ENCODE assay signal across 27 cellular contexts in genomic region chr6:120031837-120032236, GRCh38.
"Had no signal": no experiment of that assay in that cellular context is flagged by ENCODE, and none has a peak within 500 bp of the region (broad histone marks: within the 10 kb centered on the region; RNA-seq: fewer than 3 reads in every experiment).

No MANE protein-coding gene starts in this region.

- H3K9me3 ChIP-seq: stomach, suprapubic skin, testis, thoracic aorta, thyroid gland, tibial artery, transverse colon, upper lobe of left lung, upper lobe of right lung, uterus, vagina had no signal

- ATAC-seq: stimulated activated effector memory CD8-positive, alpha-beta T cell treated with anti-CD3 and anti-CD28 coated beads, Interleukin-12 subunit alpha, Interleukin-12 subunit beta, amount 100 ng/mL, for 72 hours; stimulated activated memory B cell treated with anti-CD40 and anti-IgM and Interleukin-4, amounts not matched to agents 10 μg/mL and 1 μg/mL and 100 μg/mL, for 72 hours; stimulated activated naive B cell treated with anti-CD40 and anti-IgM and Interleukin-4, amounts not matched to agents 10 μg/mL and 1 μg/mL and 100 μg/mL, for 72 hours; stimulated activated naive CD8-positive, alpha-beta T cell treated with anti-CD3 and anti-CD28 coated beads, Interleukin-15, amount 100 ng/mL, for 72 hours; stimulated activated naive CD8-positive, alpha-beta T cell treated with anti-CD3 and anti-CD28 coated beads, Interleukin-15, Interleukin-2, amounts not matched to agents 100 U/mL and 50 U/mL, for 24 hours; upper lobe of right lung had no signal

- FAIRE-seq: urothelium cell line had no signal

- DNase-seq: stimulated activated CD4-positive, alpha-beta T cell treated with anti-CD3 and anti-CD28 coated beads, Interleukin-2, amount 100 ng/mL, for 48 hours; stimulated activated CD4-positive, alpha-beta T cell treated with anti-CD3 and anti-CD28 coated beads, Interleukin-4, amount 100 ng/mL, for 1 hour; stimulated activated CD4-positive, alpha-beta T cell treated with anti-CD3 and anti-CD28 coated beads, Interleukin-4, amount 100 ng/mL, for 24 hours; stimulated activated CD4-positive, alpha-beta T cell treated with anti-CD3 and anti-CD28 coated beads, Interleukin-4, amount 100 ng/mL, for 4 hours; stimulated activated CD8-positive, alpha-beta memory T cell treated with anti-CD3 and anti-CD28 coated beads, Interleukin-4, amount 100 ng/mL, for 48 hours; stimulated activated naive B cell treated with anti-CD40 and anti-IgM and Interleukin-4, amounts not matched to agents 10 μg/mL and 1 μg/mL and 100 μg/mL, for 72 hours; stimulated activated naive CD4-positive, alpha-beta T cell; stimulated activated naive CD4-positive, alpha-beta T cell treated with Interleukin-2 at 50 U/mL for 16 hours; stimulated activated naive CD8-positive, alpha-beta T cell treated with anti-CD3 and anti-CD28 coated beads, Interleukin-15, amount 100 ng/mL, for 72 hours; stimulated activated naive CD8-positive, alpha-beta T cell treated with anti-CD3 and anti-CD28 coated beads, Interleukin-15, Interleukin-2, amounts not matched to agents 100 U/mL and 50 U/mL, for 24 hours; stomach; substantia nigra; testis; thyroid gland; tibial artery; transverse colon; trophoblast cell; upper lobe of left lung; upper lobe of right lung; uterus had no signal

- H3K27me3 ChIP-seq: stomach, suprapubic skin, testis, thyroid gland, tibial artery, tibial nerve, transverse colon, upper lobe of left lung, upper lobe of right lung, uterus, vagina had no signal

- H3K4me3 ChIP-seq: stomach, suprapubic skin, testis, thoracic aorta, thyroid gland, tibial artery, tibial nerve, transverse colon, upper lobe of left lung, upper lobe of right lung, uterus, vagina had no signal

- H3K27ac ChIP-seq: stomach, suprapubic skin, testis, thoracic aorta, thyroid gland, tibial artery, tibial nerve, transverse colon, upper lobe of left lung, upper lobe of right lung, uterus, vagina had no signal

- H3K36me3 ChIP-seq: stomach, suprapubic skin, thoracic aorta, thyroid gland, tibial artery, tibial nerve, transverse colon, upper lobe of left lung, upper lobe of right lung, uterus, vagina had no signal

- H3K4me1 ChIP-seq: stomach, suprapubic skin, testis, thyroid gland, tibial artery, tibial nerve, transverse colon, upper lobe of left lung, upper lobe of right lung, uterus, vagina had no signal
